In the genomic region with DNA sequence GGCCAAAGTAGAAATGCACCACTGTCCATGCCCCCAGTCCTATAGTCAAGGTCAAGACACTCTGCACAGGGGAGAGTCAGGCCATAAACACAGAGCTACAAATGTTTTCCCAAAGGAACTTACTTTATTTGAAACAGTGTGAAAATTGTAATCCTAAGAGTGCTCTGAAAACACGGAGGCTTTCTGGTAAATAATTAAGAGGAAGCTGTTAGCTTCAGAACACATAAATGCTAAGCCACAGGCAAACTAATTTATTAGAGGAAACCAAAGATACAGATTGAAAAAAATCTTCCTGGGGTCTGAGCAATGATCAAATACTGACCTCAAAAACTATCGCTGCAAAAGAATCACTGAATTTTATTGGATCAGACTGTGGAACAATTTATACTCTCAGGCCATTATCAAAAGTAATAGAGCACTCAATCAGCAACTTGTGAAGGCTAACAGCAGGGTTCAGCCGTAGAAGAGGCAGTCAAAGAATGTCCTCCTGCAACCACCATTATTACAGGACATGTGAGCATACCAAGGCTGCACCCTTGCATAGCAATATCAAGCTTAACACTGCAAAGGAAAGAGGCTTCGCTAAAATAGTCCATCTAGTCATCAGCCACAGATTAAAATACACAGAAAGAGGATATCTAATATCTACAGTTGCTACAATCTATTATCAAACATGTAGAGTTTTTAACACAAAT, we compare ENCODE assay signal across 35 cellular contexts. TPM values are rescaled to one million over a fixed set of nuclear protein-coding genes. Genes with fewer than 3 reads are reported as not detected.
A peak's percentile ranks its signal among the peaks of the same experiment; 100 is the strongest.
DNase-seq lines count a peak whose midpoint lies in the region; ATAC-seq, FAIRE-seq and TF ChIP-seq lines count a peak whose summit lies in the region.
"Had no signal": no experiment of that assay in that cellular context is flagged by ENCODE, and none has a peak within 500 bp of the region (broad histone marks: within the 10 kb centered on the region; RNA-seq: fewer than 3 reads in every experiment).

No MANE protein-coding gene starts in this region.

- ATAC-seq in HG03432 (IDR thresholded peaks at IDR 0.05; ENCODE audit: unreplicated experiment) (peak; percentile 39), GM12878 (peak; percentile 69)
- ATAC-seq: activated CD8-positive, alpha-beta T cell treated with anti-CD3 and anti-CD28 coated beads, Interleukin-2, amount 10 ng/mL, durations not matched to agents 7 days and 5 days; CD8-positive, alpha-beta T cell; gastroesophageal sphincter; right lobe of liver had no signal

- H4K8ac ChIP-seq in mesenchymal stem cell (ENCODE audit: low read length) = no peak overlapping the region

- H2AFZ ChIP-seq in ACC112 (ENCODE audit: low read length, unreplicated experiment) (peak overlapping the region; percentile 97), GM12878 (ENCODE audit: control insufficient read depth, low read depth, low read length) (no peak overlapping the region), mesenchymal stem cell (ENCODE audit: low read depth, low read length) (no peak overlapping the region)
- H2AFZ ChIP-seq: parathyroid adenoma had no signal

- H2BK5ac ChIP-seq in mesenchymal stem cell (ENCODE audit: low read depth, low read length, poor library complexity, severe bottlenecking) = peak overlapping the region; percentile 82

- TF ChIP-seq EP300 in GM12878 (IDR thresholded peaks at IDR 0.05; ENCODE audit: borderline replicate concordance in 1 of 2, control insufficient read depth in 1 of 2, low read depth in 2 of 2, low read length in 2 of 2) = no peak

- no peaks in the 10 kb centered on the region for H3K79me1 ChIP-seq in mesenchymal stem cell (replicated peaks; ENCODE audit: low read length, poor library complexity, severe bottlenecking)

- H2AK5ac ChIP-seq in mesenchymal stem cell (ENCODE audit: low read length, severe bottlenecking) = no peak overlapping the region

- WGBS in GM12878 (ENCODE audit: insufficient coverage, insufficient replicate concordance, low lambda C conversion rate, missing lambda C conversion rate) = 13% methylated on average over 4 of the region's 4 CpGs
- WGBS in mesenchymal stem cell = 88% methylated on average over 3 of the region's 4 CpGs

- H3K18ac ChIP-seq in mesenchymal stem cell (ENCODE audit: low read depth in 1 of 2, low read length in 2 of 2) = no peak overlapping the region

- H2BK15ac ChIP-seq in mesenchymal stem cell (ENCODE audit: low read depth, poor library complexity, severe bottlenecking) = no peak overlapping the region

- TF ChIP-seq RAD21 in GM12878 (IDR thresholded peaks at IDR 0.05; ENCODE audit: insufficient read depth, low read depth, low read length) = no peak

- no TSS peak for BruUV-seq in GM12878 (replicated peaks; lab: Mats Ljungman, UMichigan)

- RAD21 ChIA-PET in GM12878 (lab: Charles Lee; ENCODE audit: unreplicated experiment) = interaction anchor here (1.5 kb wide), 1 partner anchor 16 kb away, joined by 5 read pairs; no protein-coding TSS in a partner anchor

- no peak for TF ChIP-seq POLR2A in GM12878 (IDR thresholded peaks at IDR 0.05; ENCODE audit: low read depth, low read length)

- no peak overlapping the region for H3K23ac ChIP-seq in mesenchymal stem cell (ENCODE audit: low read length in 2 of 2)

- POLR2A ChIA-PET in GM12878 (lab: Charles Lee) = no interaction called here

- no peak for DNase-seq in GM12878 (ENCODE audit: low read depth, low spot score)
- no peak for DNase-seq in mesenchymal stem cell
- DNase-seq in dedifferentiated amniotic fluid mesenchymal stem cell (ENCODE audit: extremely low spot score) = no peak
- DNase-seq in SIG-M5 treated with dmso at 0.1 percent for 504 hours (lab: John Stamatoyannopoulos, UW; ENCODE audit: unreplicated experiment) = no peak
- DNase-seq in NCI-H510A (lab: John Stamatoyannopoulos, UW) = no peak
- no peak for DNase-seq in NCI-H2196 (lab: John Stamatoyannopoulos, UW; ENCODE audit: unreplicated experiment)
- DNase-seq: activated CD8-positive, alpha-beta T cell treated with anti-CD3 and anti-CD28 coated beads, Interleukin-2, amount 10 ng/mL, durations not matched to agents 7 days and 5 days; activated effector memory CD4-positive, alpha-beta T cell treated with Interleukin-2 at 50 U/mL for 16 hours; activated naive CD8-positive, alpha-beta T cell treated with anti-CD3 and anti-CD28 coated beads for 36 hours; activated T-cell treated with anti-CD3 and anti-CD28 coated beads for 4 hours; aorta; CD8-positive, alpha-beta T cell; DMS 273 treated with DMSO at 0.1 percent for 48 hours; HCEC 1CT; hypothalamus; NCI-H1048; NCI-H187; NCI-H2171 treated with DMSO at 0.1 percent for 48 hours; NCI-H526 treated with DMSO at 0.1 percent for 48 hours; right lobe of liver; SJCRH30; stimulated activated CD4-positive, alpha-beta T cell treated with anti-CD3 and anti-CD28 coated beads, Interleukin-12 subunit alpha, Interleukin-12 subunit beta, amount 100 ng/mL, for 4 hours; stimulated activated CD4-positive, alpha-beta T cell treated with anti-CD3 and anti-CD28 coated beads, Interleukin-4, amount 100 ng/mL, for 1 hour; trophoblast cell had no signal

- H3K14ac ChIP-seq in mesenchymal stem cell (ENCODE audit: low read length in 2 of 2) = no peak overlapping the region

- H2BK12ac ChIP-seq in mesenchymal stem cell (ENCODE audit: low read length in 2 of 2) = no peak overlapping the region

- no peak for FAIRE-seq in GM12878 (lab: Jason Lieb, UNC)

- H3K27ac ChIP-seq in ACC112 (ENCODE audit: low read depth, low read length) = no peak overlapping the region
- no peak overlapping the region for H3K27ac ChIP-seq in GM12878 (ENCODE audit: control insufficient read depth, insufficient read depth)
- H3K27ac ChIP-seq in mesenchymal stem cell (ENCODE audit: low read length, poor library complexity, severe bottlenecking) = peak overlapping the region; percentile 91
- H3K27ac ChIP-seq: gastroesophageal sphincter, HL-60, parathyroid adenoma, right lobe of liver, SJCRH30 had no signal

- H3K4me1 ChIP-seq in ACC112 (ENCODE audit: control insufficient read depth, insufficient read depth, low read length, unreplicated experiment) = peaks cover 3% of the 10 kb centered on the region
- H3K4me1 ChIP-seq in GM12878 (ENCODE audit: control insufficient read depth, insufficient read depth, low read length) = no peaks in the 10 kb centered on the region
- H3K4me1 ChIP-seq in mesenchymal stem cell (ENCODE audit: control insufficient read depth, insufficient read depth, low read depth, low read length) = no peaks in the 10 kb centered on the region
- H3K4me1 ChIP-seq: gastroesophageal sphincter, parathyroid adenoma, right lobe of liver, SJCRH30 had no signal

- H3K79me2 ChIP-seq in ACC112 (ENCODE audit: control insufficient read depth, insufficient read depth, low read length, unreplicated experiment) = no peaks in the 10 kb centered on the region
- no peaks in the 10 kb centered on the region for H3K79me2 ChIP-seq in GM12878 (ENCODE audit: control insufficient read depth, insufficient read depth, low read length)
- H3K79me2 ChIP-seq: parathyroid adenoma had no signal

- H3K4me2 ChIP-seq in GM12878 (ENCODE audit: control insufficient read depth, insufficient read depth) (no peak overlapping the region), mesenchymal stem cell (ENCODE audit: low read length, poor library complexity, severe bottlenecking) (no peak overlapping the region)

- H3K9me3 ChIP-seq in GM12878 (replicated peaks; ENCODE audit: control insufficient read depth, insufficient read depth, low read length) (no peaks in the 10 kb centered on the region), mesenchymal stem cell (ENCODE audit: control insufficient read depth, low read length) (no peaks in the 10 kb centered on the region)
- H3K9me3 ChIP-seq: gastroesophageal sphincter, right lobe of liver, SJCRH30 had no signal

- H3K4me3 ChIP-seq in ACC112 (ENCODE audit: low read depth, low read length) (peak overlapping the region; percentile 70), GM12878 (no peak overlapping the region), mesenchymal stem cell (ENCODE audit: insufficient read depth in 1 of 2, low read depth in 1 of 2, low read length in 2 of 2) (no peak overlapping the region)
- H3K4me3 ChIP-seq: gastroesophageal sphincter, right lobe of liver, SJCRH30 had no signal

- H4K91ac ChIP-seq in mesenchymal stem cell (ENCODE audit: low read length) = no peak overlapping the region

- no peaks in the 10 kb centered on the region for H3K27me3 ChIP-seq in ACC112 (ENCODE audit: insufficient read depth, low read length)
- no peaks in the 10 kb centered on the region for H3K27me3 ChIP-seq in GM12878 (replicated peaks in 1 of 2; ENCODE audit: control insufficient read depth in 2 of 2, insufficient read depth in 2 of 2, low read length in 1 of 2)
- H3K27me3 ChIP-seq in mesenchymal stem cell (ENCODE audit: control insufficient read depth in 1 of 2, insufficient read depth in 1 of 2, low read length in 2 of 2) = no peaks in the 10 kb centered on the region
- H3K27me3 ChIP-seq: gastroesophageal sphincter, right lobe of liver, SJCRH30 had no signal

- H4K20me1 ChIP-seq in GM12878 (ENCODE audit: control insufficient read depth, insufficient read depth) = no peaks in the 10 kb centered on the region

- H3K9ac ChIP-seq in GM12878 (ENCODE audit: control insufficient read depth, insufficient read depth, low read length) (no peak overlapping the region), mesenchymal stem cell (ENCODE audit: low read length) (no peak overlapping the region)
- H3K9ac ChIP-seq: parathyroid adenoma had no signal

- H3K36me3 ChIP-seq in ACC112 (ENCODE audit: insufficient read depth, low read length) = no peaks in the 10 kb centered on the region
- no peaks in the 10 kb centered on the region for H3K36me3 ChIP-seq in GM12878 (ENCODE audit: control insufficient read depth in 2 of 2, insufficient read depth in 2 of 2, low read length in 1 of 2)
- no peaks in the 10 kb centered on the region for H3K36me3 ChIP-seq in mesenchymal stem cell (ENCODE audit: control insufficient read depth in 1 of 2, insufficient read depth in 2 of 2, low read depth in 1 of 2, low read length in 2 of 2)
- H3K36me3 ChIP-seq: gastroesophageal sphincter, right lobe of liver, SJCRH30 had no signal

- H3K4ac ChIP-seq in mesenchymal stem cell (ENCODE audit: low read depth in 1 of 2, low read length in 2 of 2) = no peak overlapping the region

- in situ Hi-C loops in GM12878 (cut with MboI) = no loop called here

- CTCF ChIA-PET in GM12878 (lab: Yijun Ruan, JAX) = no interaction called here

- intact Hi-C loops in GM12878 (cut with micrococcal nuclease; ENCODE audit: unreplicated experiment) = no loop called here

- H2BK120ac ChIP-seq in mesenchymal stem cell (ENCODE audit: low read depth, low read length) = no peak overlapping the region

- TF ChIP-seq CTCF in GM12878 (IDR thresholded peaks at IDR 0.05 in 2 of 3, conservative IDR thresholded peaks at IDR 0.05 in 1 of 3; ENCODE audit: control insufficient read depth in 2 of 3, extremely low read depth in 1 of 3, insufficient read depth in 1 of 3, low read depth in 3 of 3, low read length in 3 of 3) = no peak

- SMC1A ChIA-PET in GM12878 (lab: Charles Lee; ENCODE audit: uncharacterized antibody, unreplicated experiment) = interaction anchor here (1.3 to 1.9 kb wide), 3 partner anchors 12 to 56 kb away, joined by 3 to 10 read pairs (median 6); no protein-coding TSS in a partner anchor

RNA-seq across cellular contexts. Expression of a gene that starts 42.7 kb away (rescaled TPM):
- not detected in 2 replicates for total RNA-seq in GM12878 (2013; cell fraction: nucleolus; rRNA removed)
- total RNA-seq in GM12878 (2014; rRNA removed) (not detected in 2 replicates), GM12878 (2014; rRNA removed; fragmentation: Illumina TruSeq; extraction: Trizol) (not detected in 2 replicates), GM12878 (2021) (not detected in 2 replicates)
- polyA plus RNA-seq in GM12878 (2011; ENCODE audit: low read depth) = not detected
- polyA plus RNA-seq in GM12878 (2011; rRNA removed) (0.12 TPM in 1 of 2 replicates, not detected in the other), GM12878 (2014; fragmentation: Illumina TruSeq; extraction: Trizol) (not detected in 2 replicates), GM12878 (2014; fragmentation: Nextera tagmentation; extraction: Ambion mirVana) (not detected), GM12878 (2014; rRNA removed) (not detected in 2 replicates), GM12878 (2016; fragmentation: Nextera tagmentation; extraction: Ambion mirVana) (not detected)
- polyA plus RNA-seq in GM12878 (2011; cell fraction: cytosol; rRNA removed) = 0.01 TPM in 1 of 2 replicates, not detected in the other
- polyA plus RNA-seq in GM12878 (2011; cell fraction: nucleus; rRNA removed) = not detected in 2 replicates
- not detected in 2 replicates for polyA plus RNA-seq in GM12878 (2012)
- polyA minus RNA-seq in GM12878 (2011; rRNA and poly(A)+ RNA removed) = not detected in 2 replicates
- polyA minus RNA-seq in GM12878 (2011; cell fraction: cytosol; rRNA and poly(A)+ RNA removed) = not detected in 2 replicates
- not detected in 2 replicates for polyA minus RNA-seq in GM12878 (2011; cell fraction: nucleus; rRNA and poly(A)+ RNA removed)
- polyA plus RNA-seq in mesenchymal stem cell (2013, experiment 1 of 2) = not detected
- not detected for polyA plus RNA-seq in mesenchymal stem cell (2013, experiment 2 of 2)
- total RNA-seq: A172; activated CD8-positive, alpha-beta T cell treated with anti-CD3 and anti-CD28 coated beads, Interleukin-2, amount 10 ng/mL, durations not matched to agents 7 days and 5 days; activated naive CD8-positive, alpha-beta T cell treated with anti-CD3 and anti-CD28 coated beads for 36 hours; aorta; cardiac septum; CD8-positive, alpha-beta T cell; dermis microvascular lymphatic vessel endothelial cell; liver; mononuclear cell; neural crest cell; right lobe of liver; SJCRH30 had no signal
